Comparison of ENCODE assay signal across 13 cellular contexts in the genomic region with DNA sequence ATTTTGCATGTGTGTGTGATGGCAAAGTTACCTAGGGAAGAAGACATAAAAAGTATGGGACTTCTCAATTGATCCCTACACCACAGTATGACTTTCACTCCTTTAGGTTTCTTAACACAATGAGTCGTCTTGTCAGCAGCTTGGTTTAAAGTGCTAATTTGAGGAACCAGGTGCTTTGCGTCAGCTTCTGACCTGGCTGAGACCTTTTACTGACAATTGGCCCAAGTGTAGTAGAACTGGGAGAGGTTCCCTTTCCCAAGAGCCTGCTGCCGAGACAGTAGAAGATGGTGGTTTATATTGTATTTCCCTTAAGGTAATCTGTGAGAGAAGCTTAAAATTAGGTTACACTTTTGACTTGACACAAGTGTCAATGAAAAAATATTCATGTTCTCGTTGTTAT. TPM values are rescaled to one million over a fixed set of nuclear protein-coding genes. Genes with fewer than 3 reads are reported as not detected.
DNase-seq lines count a peak whose midpoint lies in the region; ATAC-seq and TF ChIP-seq lines count a peak whose summit lies in the region.
"Had no signal": no experiment of that assay in that cellular context is flagged by ENCODE, and none has a peak within 500 bp of the region (broad histone marks: within the 10 kb centered on the region; RNA-seq: fewer than 3 reads in every experiment).

No MANE protein-coding gene starts in this region.

- H3K4me2 ChIP-seq in IMR-90 (ENCODE audit: low read depth, low read length): no peak overlapping the region; the same call in 1 of the 2 replicates

- TF ChIP-seq POLR2A in IMR-90 (IDR thresholded peaks at IDR 0.05; ENCODE audit: low read depth, low read length): no peak
- TF ChIP-seq POLR2A in stomach (IDR thresholded peaks at IDR 0.05): no peak

- 28% methylated on average over 2 of the region's 4 CpGs; no CpG with 5 or more reads in 1 of the 2 experiments for WGBS in IMR-90 (ENCODE audit: extremely low coverage in 2 of 2, insufficient read length in 1 of 2), 2 experiments
- WGBS in stomach, 5 donors: 19 to 46% (median 21%) methylated on average over 4 of the region's 4 CpGs

- H2BK20ac ChIP-seq in IMR-90 (ENCODE audit: low read depth, low read length): no peak overlapping the region

- in situ Hi-C loops in IMR-90 (cut with MboI; ENCODE audit: low sequenced_read_pairs): no loop called here

- BruUV-seq in IMR-90 (replicated peaks; lab: Mats Ljungman, UMichigan): no TSS peak

- H3K27me3 ChIP-seq in IMR-90 (ENCODE audit: control insufficient read depth, insufficient read depth, low read length): no peaks in the 10 kb centered on the region
- H3K27me3 ChIP-seq in left ventricle myocardium inferior (ENCODE audit: low read depth): no peaks in the 10 kb centered on the region
- no peaks in the 10 kb centered on the region for H3K27me3 ChIP-seq in stomach
- H3K27me3 ChIP-seq: ovary had no signal

- no peak overlapping the region for H2AFZ ChIP-seq in IMR-90 (replicated peaks; ENCODE audit: low read length, poor library complexity)

- H3K4me1 ChIP-seq in IMR-90 (ENCODE audit: control insufficient read depth, insufficient read depth, low read length): peaks cover 13% of the 10 kb centered on the region
- H3K4me1 ChIP-seq in left ventricle myocardium inferior: peaks cover 65% of the 10 kb centered on the region
- H3K4me1 ChIP-seq in stomach: peaks cover 44 to 87% (median 66%) of the 10 kb centered on the region in 4 donors

- no peak overlapping the region for H3K18ac ChIP-seq in IMR-90 (ENCODE audit: low read depth, low read length)

- intact Hi-C loops in IMR-90 (cut with micrococcal nuclease) (no loop called here), left ventricle myocardium inferior (cut with micrococcal nuclease) (no loop called here), stomach (cut with DNase I; ENCODE audit: low total_unique reads) (no loop called here)

- DNase-seq in IMR-90 (no peak), NOMO-1 treated with dmso at 0.1 percent for 144 hours (lab: John Stamatoyannopoulos, UW; ENCODE audit: unreplicated experiment) (peak; percentile 29), left ventricle myocardium inferior (no peak), stomach (no peak), NCI-H2081 treated with DMSO at 0.1 percent for 48 hours (lab: John Stamatoyannopoulos, UW) (no peak), ureter (ENCODE audit: low spot score) (no peak)
- DNase-seq in stimulated activated CD4-positive, alpha-beta T cell treated with anti-CD3 and anti-CD28 coated beads, Interleukin-4, amount 100 ng/mL, for 1 hour: no peak
- DNase-seq: activated gamma-delta T cell treated with Interleukin-2 at 50 U/mL for 16 hours; CD8-positive, alpha-beta T cell; midbrain; NCI-H2029 had no signal

- no peak overlapping the region for H3K9ac ChIP-seq in IMR-90 (ENCODE audit: low read depth, low read length)

- H3K36me3 ChIP-seq in IMR-90 (ENCODE audit: control insufficient read depth, insufficient read depth, low read length): no peaks in the 10 kb centered on the region
- H3K36me3 ChIP-seq in left ventricle myocardium inferior: no peaks in the 10 kb centered on the region
- no peaks in the 10 kb centered on the region for H3K36me3 ChIP-seq in stomach
- H3K36me3 ChIP-seq: ovary had no signal

- H2BK15ac ChIP-seq in IMR-90 (ENCODE audit: low read depth, low read length): no peak overlapping the region

- no peak overlapping the region for H2BK5ac ChIP-seq in IMR-90 (ENCODE audit: low read depth, low read length, poor library complexity, severe bottlenecking)

- H3K27ac ChIP-seq in IMR-90 (ENCODE audit: insufficient read depth, low read length) (no peak overlapping the region), left ventricle myocardium inferior (replicated peaks) (peak overlapping the region; percentile 72), stomach (peak overlapping the region; percentile 83 to 88 (median 85))

- no peak for TF ChIP-seq EP300 in stomach (IDR thresholded peaks at IDR 0.05)

- no peak overlapping the region for H3K56ac ChIP-seq in IMR-90 (ENCODE audit: extremely low read depth, insufficient read depth, low read length)

- peak overlapping the region; percentile 14; the same call in 1 of the 2 replicates for H3K23ac ChIP-seq in IMR-90 (ENCODE audit: low read depth, low read length)

- H2AK5ac ChIP-seq in IMR-90 (ENCODE audit: low read depth, low read length): no peak overlapping the region

- H3K9me1 ChIP-seq in IMR-90 (ENCODE audit: insufficient read depth, low read length): 0 out of 2 replicates have a peak, but pooled peaks cover 6% of the 10 kb centered on the region

- H4K20me1 ChIP-seq in IMR-90 (ENCODE audit: insufficient read depth, low read length): peaks cover 37% of the 10 kb centered on the region

- CTCF ChIA-PET in IMR-90 (lab: Yijun Ruan, JAX): interaction anchor here (0.9 kb wide), 1 partner anchor 44 kb away, joined by 3 read pairs; no protein-coding TSS in a partner anchor

- peaks cover 3% of the 10 kb centered on the region; the same call in 1 of the 2 replicates for H3K9me3 ChIP-seq in IMR-90 (ENCODE audit: control insufficient read depth, insufficient read depth, low read length)
- H3K9me3 ChIP-seq in left ventricle myocardium inferior (replicated peaks): no peaks in the 10 kb centered on the region
- H3K9me3 ChIP-seq in stomach: no peaks in the 10 kb centered on the region
- H3K9me3 ChIP-seq: ovary had no signal

- no peak overlapping the region for H4K5ac ChIP-seq in IMR-90 (ENCODE audit: low read depth, low read length)

- H3K4ac ChIP-seq in IMR-90 (ENCODE audit: low read depth, low read length): no peak overlapping the region

- no peak for TF ChIP-seq RAD21 in IMR-90 (IDR thresholded peaks at IDR 0.05; ENCODE audit: low read length)

- dilution Hi-C loops in IMR-90 (cut with HindIII; ENCODE audit: low sequenced_read_pairs, unreplicated experiment): no loop called here

- H2BK120ac ChIP-seq in IMR-90 (ENCODE audit: low read depth, low read length): no peak overlapping the region

- H3K4me3 ChIP-seq in IMR-90 (ENCODE audit: insufficient read depth, low read depth, low read length) (no peak overlapping the region), left ventricle myocardium inferior (peak overlapping the region; percentile 40), stomach (no peak overlapping the region)
- H3K4me3 ChIP-seq: ovary had no signal

- POLR2A ChIA-PET in IMR-90 (lab: Charles Lee; ENCODE audit: unreplicated experiment): no interaction called here

- no peak for TF ChIP-seq CTCF in IMR-90 (conservative IDR thresholded peaks at IDR 0.05; ENCODE audit: low read depth, low read length)
- no peak for TF ChIP-seq CTCF in left ventricle myocardium inferior (IDR thresholded peaks at IDR 0.05; ENCODE audit: borderline replicate concordance)
- no peak for TF ChIP-seq CTCF in stomach (IDR thresholded peaks at IDR 0.05)

- no peak overlapping the region for H2AK9ac ChIP-seq in IMR-90 (replicated peaks; ENCODE audit: low read depth, low read length, poor library complexity)

- no peak for ATAC-seq in IMR-90 (ENCODE audit: low read depth)
- ATAC-seq: CD8-positive, alpha-beta T cell had no signal

- peaks cover 47 to 75% of the 10 kb centered on the region in 2 experiments for H3K79me1 ChIP-seq in IMR-90 (ENCODE audit: low read depth in 1 of 2, low read length in 2 of 2)

- no peak overlapping the region for H4K91ac ChIP-seq in IMR-90 (ENCODE audit: insufficient read depth, low read depth, low read length)

- H3K14ac ChIP-seq in IMR-90 (replicated peaks; ENCODE audit: low read depth, low read length): no peak overlapping the region; the same call in 1 of the 2 replicates

- H4K8ac ChIP-seq in IMR-90 (ENCODE audit: low read depth in 2 of 2, low read length in 2 of 2): peak overlapping the region; percentile 25 to 30; a peak in 2 of 4 replicates

TF ChIP-seq in IMR-90, 13 proteins besides CTCF, POLR2A, EP300 and RAD21:
- TF ChIP-seq, protein P1, sequence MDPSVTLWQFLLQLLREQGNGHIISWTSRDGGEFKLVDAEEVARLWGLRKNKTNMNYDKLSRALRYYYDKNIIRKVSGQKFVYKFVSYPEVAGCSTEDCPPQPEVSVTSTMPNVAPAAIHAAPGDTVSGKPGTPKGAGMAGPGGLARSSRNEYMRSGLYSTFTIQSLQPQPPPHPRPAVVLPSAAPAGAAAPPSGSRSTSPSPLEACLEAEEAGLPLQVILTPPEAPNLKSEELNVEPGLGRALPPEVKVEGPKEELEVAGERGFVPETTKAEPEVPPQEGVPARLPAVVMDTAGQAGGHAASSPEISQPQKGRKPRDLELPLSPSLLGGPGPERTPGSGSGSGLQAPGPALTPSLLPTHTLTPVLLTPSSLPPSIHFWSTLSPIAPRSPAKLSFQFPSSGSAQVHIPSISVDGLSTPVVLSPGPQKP (IDR thresholded peaks at IDR 0.05; ENCODE audit: borderline replicate concordance, low read depth, low read length): no peak
- no peak for TF ChIP-seq NFE2L2 (IDR thresholded peaks at IDR 0.05; ENCODE audit: low read depth, low read length)
- TF ChIP-seq MAZ (IDR thresholded peaks at IDR 0.05; ENCODE audit: borderline replicate concordance, low read depth, low read length): no peak

RNA-seq across cellular contexts. Expression of a gene that starts 54.9 kb away (rescaled TPM):
- total RNA-seq in IMR-90 (2012; rRNA removed) (under 0.01 TPM in 1 of 2 replicates, not detected in the other), left ventricle myocardium inferior (97.9 TPM), stomach (100 to 1,000 TPM in 1 of 5 donors, 10 to 100 TPM in 3, 1 to 10 TPM in 1; 5.0 to 110 (median 27.2) TPM), ureter (16.9 TPM)
- polyA plus RNA-seq in IMR-90 (2012; rRNA removed) (0.23 and 0.26 TPM in 2 replicates), stomach (10 to 100 TPM; 13.0 to 34.2 (median 21.0) TPM)
- 0.16 and 0.29 TPM in 2 replicates for polyA plus RNA-seq in IMR-90 (2012; cell fraction: cytosol; rRNA removed)
- 0.78 and 1.1 TPM in 2 replicates for polyA plus RNA-seq in IMR-90 (2012; cell fraction: nucleus; rRNA removed; ENCODE audit: low replicate concordance)
- total RNA-seq: astrocyte; CD8-positive, alpha-beta T cell had no signal
